ENCODE assay signal across 35 cellular contexts in the genomic region with DNA sequence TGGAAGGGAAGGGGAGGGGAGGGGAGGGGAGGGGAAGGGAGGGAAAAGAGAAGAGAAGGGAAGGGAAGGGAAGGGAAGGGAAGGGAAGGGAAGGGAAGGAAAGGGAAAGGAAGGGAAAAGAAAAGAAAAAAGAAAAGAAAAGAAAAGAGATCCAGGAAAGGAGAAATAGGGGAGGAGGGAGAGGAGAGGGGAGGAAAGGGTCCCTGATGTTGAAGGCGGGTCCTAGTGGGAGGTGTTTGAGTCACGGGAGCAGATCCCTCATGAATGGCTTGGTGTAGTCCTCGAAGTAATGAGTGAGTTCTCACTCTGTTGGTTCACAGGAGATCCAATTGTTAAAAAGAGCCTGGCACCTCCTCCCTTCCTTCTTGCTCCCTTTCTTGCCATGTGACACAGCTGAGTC. TPM values are rescaled to one million over a fixed set of nuclear protein-coding genes. Genes with fewer than 3 reads are reported as not detected.
"Had no signal": no experiment of that assay in that cellular context is flagged by ENCODE, and none has a peak within 500 bp of the region (broad histone marks: within the 10 kb centered on the region; RNA-seq: fewer than 3 reads in every experiment).

No MANE protein-coding gene starts in this region.

- H3K27me3 ChIP-seq: adrenal gland, body of pancreas, brain microvascular endothelial cell, breast epithelium had no signal

- ATAC-seq: activated CD8-positive, alpha-beta T cell treated with anti-CD3 and anti-CD28 coated beads for 36 hours; activated T-cell treated with anti-CD3 and anti-CD28 coated beads, Interleukin-2, amount 50 U/mL, for 4 hours had no signal

- DNase-seq: activated B cell treated with CpG ODN at 0.5 μM for 24 hours; activated CD4-positive, alpha-beta T cell treated with anti-CD3 and anti-CD28 coated beads for 4 hours; activated CD4-positive, alpha-beta T cell treated with anti-CD3 and anti-CD28 coated beads, Interleukin-2, amount 50 U/mL, for 1 hour; activated CD4-positive, alpha-beta T cell treated with anti-CD3 and anti-CD28 coated beads, Interleukin-2, amount 50 U/mL, for 4 hours; activated CD4-positive, CD25-positive, alpha-beta regulatory T cell treated with anti-CD3 and anti-CD28 coated beads, Interleukin-2, amount 50 U/mL, for 72 hours; activated CD8-positive, alpha-beta memory T cell treated with anti-CD3 and anti-CD28 coated beads, Interleukin-2, amount 50 U/mL, for 4 hours; activated effector memory CD4-positive, alpha-beta T cell treated with anti-CD3 and anti-CD28 coated beads, Interleukin-2, amount 50 U/mL, for 16 hours; activated gamma-delta T cell treated with Interleukin-2 at 50 U/mL for 16 hours; activated naive CD4-positive, alpha-beta T cell; activated naive CD4-positive, alpha-beta T cell treated with anti-CD3 and anti-CD28 coated beads, Interleukin-2, amount 50 U/mL, for 16 hours; activated naive CD8-positive, alpha-beta T cell treated with anti-CD3 and anti-CD28 coated beads for 36 hours; activated T-cell treated with anti-CD3 and anti-CD28 coated beads for 4 hours; activated T-cell treated with anti-CD3 and anti-CD28 coated beads, Interleukin-2, amount 50 U/mL, for 1 hour; activated T-cell treated with anti-CD3 and anti-CD28 coated beads, Interleukin-2, amount 50 U/mL, for 4 hours; activated T-cell treated with anti-CD3 and anti-CD28 coated beads, Interleukin-2, amount 50 U/mL, for 72 hours; amniotic stem cell; aorta; brain microvascular endothelial cell; central memory CD4-positive, alpha-beta T cell; T-helper 9 cell had no signal

- H3K4me1 ChIP-seq: adrenal gland, breast epithelium had no signal

- H3K4me3 ChIP-seq: adrenal gland, body of pancreas, breast epithelium had no signal

- H3K27ac ChIP-seq: adrenal gland, body of pancreas, brain microvascular endothelial cell, breast epithelium, VCaP had no signal

- FAIRE-seq: astrocyte, TTC549 had no signal

- H3K9me3 ChIP-seq: adrenal gland, body of pancreas, breast epithelium had no signal

- H3K36me3 ChIP-seq: adrenal gland, brain microvascular endothelial cell, breast epithelium had no signal

RNA-seq across cellular contexts. Expression of a gene that starts 26.4 kb away (rescaled TPM):
- total RNA-seq: activated B cell treated with CpG ODN at 0.5 μM for 24 hours; activated CD4-positive, alpha-beta memory T cell treated with anti-CD3 and anti-CD28 coated beads for 36 hours; activated CD4-positive, alpha-beta T cell treated with anti-CD3 and anti-CD28 coated beads, Interleukin-2, amount 10 ng/mL, durations not matched to agents 24 days and 14 days; activated CD8-positive, alpha-beta memory T cell treated with anti-CD3 and anti-CD28 coated beads for 36 hours; activated CD8-positive, alpha-beta T cell treated with anti-CD3 and anti-CD28 coated beads for 36 hours; activated naive CD4-positive, alpha-beta T cell treated with anti-CD3 and anti-CD28 coated beads for 36 hours; activated naive CD4-positive, alpha-beta T cell treated with anti-CD3 and anti-CD28 coated beads, Interleukin-2, amount 50 U/mL, for 72 hours; activated naive CD8-positive, alpha-beta T cell treated with anti-CD3 and anti-CD28 coated beads for 36 hours; activated T-cell treated with anti-CD3 and anti-CD28 coated beads, Interleukin-2, amount 50 U/mL, for 4 hours; activated T-cell treated with anti-CD3 and anti-CD28 coated beads, Interleukin-2, amount 50 U/mL, for 72 hours; activated T-helper 1 cell treated with anti-CD3 and anti-CD28 coated beads, Interleukin-12 subunit alpha, Interleukin-12 subunit beta, Interleukin-2, Interleukin-4 antibody, amounts not matched to agents 30 ng/mL and 10 ng/mL and 1 ng/mL, durations not matched to agents 14 hours and 24 hours and 36 hours; activated T-helper 17 cell treated with anti-CD3 and anti-CD28 coated beads, Interleukin-2, amount 50 U/mL, for 72 hours; aorta; astrocyte; cardiac septum had no signal
